1 cellular context compared by ENCODE assay signal in the genomic region with DNA sequence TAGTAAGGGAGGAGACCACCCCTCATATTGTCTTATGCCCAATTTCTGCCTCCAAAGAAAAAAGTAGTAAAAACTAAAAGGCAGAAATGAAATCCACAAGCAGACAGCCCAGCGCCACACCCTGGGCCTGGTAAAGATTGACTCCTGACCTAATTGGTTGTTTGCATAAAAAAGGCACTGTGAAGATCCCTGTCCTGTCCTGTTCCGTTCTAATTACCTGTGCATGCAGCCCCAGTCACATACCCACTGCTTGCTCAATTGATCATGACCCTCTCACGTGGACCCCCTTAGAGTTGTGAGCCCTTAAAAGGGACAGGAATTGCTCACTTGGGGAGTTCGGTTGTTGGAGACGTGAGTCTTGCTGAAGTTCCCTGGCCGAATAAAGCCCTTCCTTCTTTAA.
TF ChIP-seq lines count a peak whose summit lies in the region.

No MANE protein-coding gene starts in this region.

TF ChIP-seq in WTC11, 78 proteins besides CTCF, POLR2A, EP300 and RAD21:
- TF ChIP-seq ZNF121 (CRISPR knock-in tag; IDR thresholded peaks at IDR 0.05): peak; percentile 53; the same call in 1 of the 2 replicates
